In genomic region chr21:34617753-34618339, GRCh38 we compare ENCODE assay signal across 1 cellular context.
TF ChIP-seq lines count a peak whose summit lies in the region.

No MANE protein-coding gene starts in this region.

TF ChIP-seq in GM12878, 131 proteins besides CTCF, POLR2A, EP300 and RAD21:
- TF ChIP-seq TCF12 (IDR thresholded peaks at IDR 0.05; ENCODE audit: low read depth, low read length) (0 out of 2 replicates have a peak, but pooled peaks have one; percentile 22), MEF2B (IDR thresholded peaks at IDR 0.05; ENCODE audit: partially characterized antibody, poor library complexity, severe bottlenecking) (no peak), ZBTB4 (CRISPR knock-in tag; IDR thresholded peaks at IDR 0.05) (no peak), TCF7 (IDR thresholded peaks at IDR 0.05; ENCODE audit: borderline replicate concordance) (peak; percentile 34; the same call in 1 of the 2 replicates), BCL11A (IDR thresholded peaks at IDR 0.05; ENCODE audit: low read depth, low read length) (no peak), JUNB (IDR thresholded peaks at IDR 0.05) (no peak), PRDM15 (CRISPR knock-in tag; IDR thresholded peaks at IDR 0.05) (no peak), MYC (IDR thresholded peaks at IDR 0.05; ENCODE audit: insufficient read depth, insufficient read length, insufficient replicate concordance, low read length, severe bottlenecking) (no peak), RUNX3 (IDR thresholded peaks at IDR 0.05; ENCODE audit: low read length) (peak; percentile 64), CREB1 (IDR thresholded peaks at IDR 0.05; ENCODE audit: low read depth) (no peak), IKZF1 (conservative IDR thresholded peaks at IDR 0.05) (no peak), LARP7 (IDR thresholded peaks at IDR 0.05) (no peak), SMC3 (IDR thresholded peaks at IDR 0.05; ENCODE audit: borderline replicate concordance, low read length) (no peak), NR2C1 (IDR thresholded peaks at IDR 0.05) (no peak)
